19 cellular contexts compared by ENCODE assay signal in genomic region chr20:48807586-48808381, GRCh38. TPM values are rescaled to one million over a fixed set of nuclear protein-coding genes. Genes with fewer than 3 reads are reported as not detected.
A peak's percentile ranks its signal among the peaks of the same experiment; 100 is the strongest.
DNase-seq lines count a peak whose midpoint lies in the region; ATAC-seq, FAIRE-seq and TF ChIP-seq lines count a peak whose summit lies in the region.
"Had no signal": no experiment of that assay in that cellular context is flagged by ENCODE, and none has a peak within 500 bp of the region (broad histone marks: within the 10 kb centered on the region; RNA-seq: fewer than 3 reads in every experiment).

No MANE protein-coding gene starts in this region.

- H3K27me3 ChIP-seq in pancreas: no peaks in the 10 kb centered on the region
- H3K27me3 ChIP-seq: transverse colon had no signal

- CTCF ChIA-PET in Calu3 (lab: Charles Lee): no interaction called here

- no peak for DNase-seq in natural killer cell
- DNase-seq in natural killer cell treated with Interleukin-12 subunit alpha and Interleukin-12 subunit beta and Interleukin-15 and Interleukin-18, amount 100 ng/mL, for 72 hours (ENCODE audit: low spot score): no peak
- DNase-seq in effector memory CD8-positive, alpha-beta T cell: no peak
- peak; percentile 82 for DNase-seq in midbrain (lab: John Stamatoyannopoulos, UW)
- no peak for DNase-seq in pancreas
- no peak for DNase-seq in Calu3
- DNase-seq: activated B cell treated with CpG ODN at 0.5 μM for 24 hours; activated naive CD4-positive, alpha-beta T cell treated with Interleukin-2 at 50 U/mL for 16 hours; DMS153; GOT3; NCI-H1930; NCI-H82; stimulated activated CD4-positive, alpha-beta T cell treated with anti-CD3 and anti-CD28 coated beads, Interleukin-2, amount 100 ng/mL, for 24 hours; transverse colon had no signal

- peaks cover 13% of the 10 kb centered on the region for H3K36me3 Mint-ChIP-seq in natural killer cell
- peaks cover 24% of the 10 kb centered on the region for H3K36me3 Mint-ChIP-seq in natural killer cell treated with Interleukin-12 subunit alpha and Interleukin-12 subunit beta and Interleukin-15 and Interleukin-18, amount 100 ng/mL, for 72 hours
- peaks cover 51% of the 10 kb centered on the region for H3K36me3 Mint-ChIP-seq in effector memory CD8-positive, alpha-beta T cell (ENCODE audit: insufficient read depth)
- H3K36me3 Mint-ChIP-seq in Calu3 (ENCODE audit: insufficient read depth, unreplicated experiment): no peaks in the 10 kb centered on the region

- TF ChIP-seq CTCF in natural killer cell (IDR thresholded peaks at IDR 0.05) (no peak), pancreas (IDR thresholded peaks at IDR 0.05) (no peak), Calu3 (IDR thresholded peaks at IDR 0.05; ENCODE audit: unreplicated experiment) (no peak)

- H3K4me1 Mint-ChIP-seq in natural killer cell (peaks cover 61 to 77% of the 10 kb centered on the region in 2 donors), Calu3 (ENCODE audit: low read depth, unreplicated experiment) (no peaks in the 10 kb centered on the region)
- H3K4me1 Mint-ChIP-seq in natural killer cell treated with Interleukin-12 subunit alpha and Interleukin-12 subunit beta and Interleukin-15 and Interleukin-18, amount 100 ng/mL, for 72 hours (ENCODE audit: low read depth in 2 of 2): peaks cover 63 to 66% of the 10 kb centered on the region in 2 donors
- H3K4me1 Mint-ChIP-seq in effector memory CD8-positive, alpha-beta T cell (ENCODE audit: low read depth in 2 of 2): peaks cover 59 to 72% of the 10 kb centered on the region in 2 donors

- WGBS in pancreas, 2 donors: 51 to 53% methylated on average over 13 of the region's 13 CpGs

- BruUV-seq in Calu3 (replicated peaks; lab: Mats Ljungman, UMichigan): no TSS peak

- no peak for FAIRE-seq in pancreas (lab: Jason Lieb, UNC)
- FAIRE-seq: endometrium had no signal

- no peaks in the 10 kb centered on the region for H3K36me3 ChIP-seq in pancreas
- H3K36me3 ChIP-seq: transverse colon had no signal

- H3K4me3 ChIP-seq in pancreas: no peak overlapping the region
- H3K4me3 ChIP-seq: transverse colon had no signal

- ATAC-seq in natural killer cell (no peak), esophagus mucosa (no peak), pancreas (no peak), GM21390 (IDR thresholded peaks at IDR 0.05; ENCODE audit: unreplicated experiment) (no peak)
- ATAC-seq in natural killer cell treated with Interleukin-12 subunit alpha and Interleukin-12 subunit beta and Interleukin-15 and Interleukin-18, amount 100 ng/mL, for 72 hours: no peak
- ATAC-seq in effector memory CD8-positive, alpha-beta T cell (replicated peaks): no peak

- H3K4me3 Mint-ChIP-seq in natural killer cell: no peak overlapping the region
- no peak overlapping the region for H3K4me3 Mint-ChIP-seq in natural killer cell treated with Interleukin-12 subunit alpha and Interleukin-12 subunit beta and Interleukin-15 and Interleukin-18, amount 100 ng/mL, for 72 hours
- peak overlapping the region; percentile 17 to 63 for H3K4me3 Mint-ChIP-seq in effector memory CD8-positive, alpha-beta T cell
- H3K4me3 Mint-ChIP-seq in Calu3 (ENCODE audit: low read depth, unreplicated experiment): no peak overlapping the region
- H3K4me3 Mint-ChIP-seq: activated B cell treated with CpG ODN at 0.5 μM for 24 hours had no signal

- H3K27ac Mint-ChIP-seq in natural killer cell: peak overlapping the region; percentile 87 to 92
- peak overlapping the region in 1 of 2 donors; percentile 68 for H3K27ac Mint-ChIP-seq in natural killer cell treated with Interleukin-12 subunit alpha and Interleukin-12 subunit beta and Interleukin-15 and Interleukin-18, amount 100 ng/mL, for 72 hours
- peak overlapping the region; percentile 87 to 90 for H3K27ac Mint-ChIP-seq in effector memory CD8-positive, alpha-beta T cell
- H3K27ac Mint-ChIP-seq in Calu3 (ENCODE audit: unreplicated experiment): no peak overlapping the region

- no peaks in the 10 kb centered on the region for H3K9me3 ChIP-seq in pancreas
- H3K9me3 ChIP-seq: transverse colon had no signal

- H3K27me3 Mint-ChIP-seq in natural killer cell (ENCODE audit: low read depth in 2 of 2): no peaks in the 10 kb centered on the region
- no peaks in the 10 kb centered on the region for H3K27me3 Mint-ChIP-seq in natural killer cell treated with Interleukin-12 subunit alpha and Interleukin-12 subunit beta and Interleukin-15 and Interleukin-18, amount 100 ng/mL, for 72 hours
- no peaks in the 10 kb centered on the region for H3K27me3 Mint-ChIP-seq in effector memory CD8-positive, alpha-beta T cell
- peaks cover 70% of the 10 kb centered on the region for H3K27me3 Mint-ChIP-seq in Calu3 (ENCODE audit: unreplicated experiment)
- H3K27me3 Mint-ChIP-seq: activated B cell treated with CpG ODN at 0.5 μM for 24 hours had no signal

- no peak overlapping the region for H3K27ac ChIP-seq in pancreas
- H3K27ac ChIP-seq: RWPE1, transverse colon had no signal

- H3K4me1 ChIP-seq in pancreas: no peaks in the 10 kb centered on the region

- intact Hi-C loops in natural killer cell (cut with micrococcal nuclease): no loop called here
- intact Hi-C loops in pancreas (cut with DNase I): no loop called here
- intact Hi-C loops in Calu3 (cut with micrococcal nuclease; ENCODE audit: unreplicated experiment): no loop called here

- peaks cover 0 to 2% of the 10 kb centered on the region in 2 donors for H3K9me3 Mint-ChIP-seq in natural killer cell
- H3K9me3 Mint-ChIP-seq in natural killer cell treated with Interleukin-12 subunit alpha and Interleukin-12 subunit beta and Interleukin-15 and Interleukin-18, amount 100 ng/mL, for 72 hours: peaks cover 3% of the 10 kb centered on the region
- H3K9me3 Mint-ChIP-seq in effector memory CD8-positive, alpha-beta T cell: no peaks in the 10 kb centered on the region
- no peaks in the 10 kb centered on the region for H3K9me3 Mint-ChIP-seq in Calu3 (ENCODE audit: low read depth, unreplicated experiment)

RNA-seq across cellular contexts. Expression of gene PREX1, which starts 20.0 kb away (rescaled TPM):
- total RNA-seq in natural killer cell (100 to 1,000 TPM; 382 to 392 (median 389) TPM), esophagus mucosa (2.7 TPM), pancreas (10 to 100 TPM in 1 of 6 donors, 1 to 10 TPM in 5; 1.5 to 13.2 (median 4.6) TPM), Calu3 (2022) (0.31 and 1.3 TPM in 2 replicates)
- 100 to 1,000 TPM; 132 to 167 TPM for total RNA-seq in natural killer cell treated with Interleukin-12 subunit alpha and Interleukin-12 subunit beta and Interleukin-15 and Interleukin-18, amount 100 ng/mL, for 72 hours
- polyA plus RNA-seq in pancreas: 10 to 100 TPM in 1 of 2 donors, 1 to 10 TPM in 1; 6.9 to 10.9 TPM
- total RNA-seq: MCF 10A had no signal

Comparison
In these comparisons a context has a peak if more than half of its experiments do, and no peak if none do; other contexts are left out.
1. H3K4me3 Mint-ChIP-seq: peak in effector memory CD8-positive, alpha-beta T cell (2 of 2); none in natural killer cell (single experiment), natural killer cell treated with Interleukin-12 subunit alpha and Interleukin-12 subunit beta and Interleukin-15 and Interleukin-18, amount 100 ng/mL, for 72 hours (single experiment) and Calu3 (single experiment).
2. RNA of gene PREX1, which starts 20.0 kb away (total RNA-seq): 382 to 392 TPM in natural killer cell and 132 to 167 TPM in natural killer cell treated with Interleukin-12 subunit alpha and Interleukin-12 subunit beta and Interleukin-15 and Interleukin-18, amount 100 ng/mL, for 72 hours; 1.5 to 13.2 TPM in pancreas, 2.7 TPM in esophagus mucosa (single experiment) and 0.31 to 1.3 TPM in Calu3; every median in the first group is over 4 times any median in the second.